ENCODE assay signal across 22 cellular contexts in genomic region chr6:153729189-153729588, GRCh38.
DNase-seq lines count a peak whose midpoint lies in the region; ATAC-seq, FAIRE-seq and TF ChIP-seq lines count a peak whose summit lies in the region.
"Had no signal": no experiment of that assay in that cellular context is flagged by ENCODE, and none has a peak within 500 bp of the region (broad histone marks: within the 10 kb centered on the region; RNA-seq: fewer than 3 reads in every experiment).

No MANE protein-coding gene starts in this region.

- no peaks in the 10 kb centered on the region for H4K20me1 ChIP-seq in SK-N-SH (ENCODE audit: insufficient read depth)

- no peaks in the 10 kb centered on the region for H3K27me3 Mint-ChIP-seq in stimulated activated memory B cell treated with anti-CD40 and anti-IgM and Interleukin-4, amounts not matched to agents 10 μg/mL and 1 μg/mL and 100 μg/mL, for 72 hours

- H3K9me3 Mint-ChIP-seq in stimulated activated memory B cell treated with anti-CD40 and anti-IgM and Interleukin-4, amounts not matched to agents 10 μg/mL and 1 μg/mL and 100 μg/mL, for 72 hours: peaks cover 3% of the 10 kb centered on the region

- H3K9me3 ChIP-seq in SK-N-SH (no peaks in the 10 kb centered on the region), pancreas (no peaks in the 10 kb centered on the region)
- H3K9me3 ChIP-seq: MG63 had no signal

- no peaks in the 10 kb centered on the region for H3F3A ChIP-seq in SK-N-SH (replicated peaks; ENCODE audit: insufficient read depth)

- POLR2A ChIA-PET in SK-N-SH (lab: Yijun Ruan, JAX): no interaction called here

- H3K4me3 ChIP-seq in SK-N-SH (ENCODE audit: low read depth in 2 of 2, low read length in 1 of 2) (no peak overlapping the region), pancreas (no peak overlapping the region)
- H3K4me3 ChIP-seq: GM23248, MG63 had no signal

- TF ChIP-seq EP300 in SK-N-SH (IDR thresholded peaks at IDR 0.05; ENCODE audit: borderline replicate concordance in 1 of 2, low read depth in 1 of 2, low read length in 1 of 2): no peak

- H3K9ac ChIP-seq in SK-N-SH: no peak overlapping the region
- H3K9ac ChIP-seq: GM23248 had no signal

- H3K4me1 Mint-ChIP-seq in stimulated activated memory B cell treated with anti-CD40 and anti-IgM and Interleukin-4, amounts not matched to agents 10 μg/mL and 1 μg/mL and 100 μg/mL, for 72 hours: no peaks in the 10 kb centered on the region
- H3K4me1 Mint-ChIP-seq: CD14-positive monocyte had no signal

- DNase-seq in SK-N-SH (no peak), NCI-H1105 treated with DMSO at 0.1 percent for 48 hours (lab: John Stamatoyannopoulos, UW) (peak; percentile 34), pancreas (no peak), HCEC 1CT (no peak), amygdala (lab: John Stamatoyannopoulos, UW) (no peak)
- DNase-seq: DMS79 treated with DMSO at 0.1 percent for 48 hours, GM23248, H9, Karpas-422, MG63, NCI-H1436 treated with DMSO at 0.1 percent for 48 hours, NCI-H2029, NCI-H2171, NCI-H446, NCI-H526, Right ventricle myocardium superior had no signal

- no peak for TF ChIP-seq RAD21 in SK-N-SH (IDR thresholded peaks at IDR 0.05; ENCODE audit: low read length)

- no peak overlapping the region for H3K27ac Mint-ChIP-seq in stimulated activated memory B cell treated with anti-CD40 and anti-IgM and Interleukin-4, amounts not matched to agents 10 μg/mL and 1 μg/mL and 100 μg/mL, for 72 hours
- H3K27ac Mint-ChIP-seq: CD14-positive monocyte, H9 had no signal

- no peaks in the 10 kb centered on the region for H3K36me3 Mint-ChIP-seq in stimulated activated memory B cell treated with anti-CD40 and anti-IgM and Interleukin-4, amounts not matched to agents 10 μg/mL and 1 μg/mL and 100 μg/mL, for 72 hours
- H3K36me3 Mint-ChIP-seq: CD14-positive monocyte had no signal

- peaks cover 0 to 3% of the 10 kb centered on the region in 2 experiments; a peak in 1 of 4 replicates for H3K4me1 ChIP-seq in SK-N-SH (ENCODE audit: control insufficient read depth in 1 of 2, insufficient read depth in 2 of 2, low read depth in 1 of 2, low read length in 1 of 2)
- H3K4me1 ChIP-seq in pancreas: peaks cover 0 to 3% (median 0%) of the 10 kb centered on the region in 3 donors

- ATAC-seq in SK-N-SH treated with all-trans-retinoic acid at 6 μM for 48 hours (no peak), pancreas (peak in 2 of 4 donors; percentile 37 to 61)
- no peak for ATAC-seq in stimulated activated memory B cell treated with anti-CD40 and anti-IgM and Interleukin-4, amounts not matched to agents 10 μg/mL and 1 μg/mL and 100 μg/mL, for 72 hours

- H3K36me3 ChIP-seq in SK-N-SH (replicated peaks in 1 of 2; ENCODE audit: control insufficient read depth in 1 of 2, insufficient read depth in 2 of 2, low read length in 1 of 2) (no peaks in the 10 kb centered on the region), pancreas (no peaks in the 10 kb centered on the region)
- H3K36me3 ChIP-seq: MG63 had no signal

- H3K79me2 ChIP-seq in SK-N-SH (ENCODE audit: insufficient read depth): no peaks in the 10 kb centered on the region

- no peak overlapping the region for H3K4me2 ChIP-seq in SK-N-SH

- CTCF ChIA-PET in SK-N-SH (lab: Yijun Ruan, JAX): interaction anchor here (1.5 kb wide), 1 partner anchor 312 kb away, joined by 4 read pairs; no protein-coding TSS in a partner anchor

- H3K27ac ChIP-seq in SK-N-SH (ENCODE audit: low read depth in 2 of 2, low read length in 1 of 2): no peak overlapping the region
- no peak overlapping the region for H3K27ac ChIP-seq in pancreas
- H3K27ac ChIP-seq: GM23248, HL-60 had no signal

- 6% methylated on average over 2 of the region's 2 CpGs for whole genome bisulfite sequencing in SK-N-SH (ENCODE audit: low lambda C conversion rate)
- WGBS in pancreas, 2 donors: 6 to 8% methylated on average over 2 of the region's 2 CpGs

- H3K27me3 ChIP-seq in SK-N-SH (ENCODE audit: insufficient read depth) (no peaks in the 10 kb centered on the region), pancreas (no peaks in the 10 kb centered on the region)
- H3K27me3 ChIP-seq: MG63 had no signal

- TF ChIP-seq CTCF in SK-N-SH (IDR thresholded peaks at IDR 0.05) (no peak), pancreas (IDR thresholded peaks at IDR 0.05) (no peak)

- no peak overlapping the region for H3K4me3 Mint-ChIP-seq in stimulated activated memory B cell treated with anti-CD40 and anti-IgM and Interleukin-4, amounts not matched to agents 10 μg/mL and 1 μg/mL and 100 μg/mL, for 72 hours
- H3K4me3 Mint-ChIP-seq: CD14-positive monocyte, H9 had no signal

- FAIRE-seq in endometrium (lab: Jason Lieb, UNC) (peak; percentile 21), pancreas (lab: Jason Lieb, UNC) (peak; percentile 17)
- FAIRE-seq: D721Med had no signal

- no peak overlapping the region for H2AFZ ChIP-seq in SK-N-SH (ENCODE audit: low read depth)
- H2AFZ ChIP-seq: GM23248 had no signal

- intact Hi-C loops in pancreas (cut with DNase I): no loop called here

- no peaks in the 10 kb centered on the region for H3K9me2 ChIP-seq in SK-N-SH

TF ChIP-seq in SK-N-SH, 30 proteins besides CTCF, POLR2A, EP300 and RAD21:
- TF ChIP-seq GABPA (IDR thresholded peaks at IDR 0.05; ENCODE audit: low read depth) (no peak), SMC3 (IDR thresholded peaks at IDR 0.05; ENCODE audit: low read depth, low read length) (no peak), GATA2 (CRISPR knock-in tag; IDR thresholded peaks at IDR 0.05) (peak; percentile 30; the same call in 1 of the 2 replicates), FOXM1 (IDR thresholded peaks at IDR 0.05; ENCODE audit: low read depth) (no peak), TCF12 (IDR thresholded peaks at IDR 0.05) (no peak), SIN3A (IDR thresholded peaks at IDR 0.05; ENCODE audit: borderline replicate concordance, low read depth, low read length) (no peak)

TF ChIP-seq in SK-N-SH treated with all-trans-retinoic acid at 6 μM for 48 hours, 23 proteins besides CTCF, POLR2A, EP300 and RAD21 (continues in another document):
- no peak for TF ChIP-seq TSHZ2 (CRISPR knock-in tag; IDR thresholded peaks at IDR 0.05)
- TF ChIP-seq PATZ1 (CRISPR knock-in tag; IDR thresholded peaks at IDR 0.05; ENCODE audit: borderline replicate concordance): no peak
- no peak for TF ChIP-seq ZNF565 (CRISPR knock-in tag; conservative IDR thresholded peaks at IDR 0.05; ENCODE audit: low read depth)
- TF ChIP-seq CREB5 (CRISPR knock-in tag; IDR thresholded peaks at IDR 0.05; ENCODE audit: low read depth): no peak
- TF ChIP-seq ZNF70 (CRISPR knock-in tag; IDR thresholded peaks at IDR 0.05): no peak
- no peak for TF ChIP-seq GLIS3 (CRISPR knock-in tag; IDR thresholded peaks at IDR 0.05)
- no peak for TF ChIP-seq ESRRG (CRISPR knock-in tag; IDR thresholded peaks at IDR 0.05)
